20 cellular contexts compared by ENCODE assay signal in the genomic region with DNA sequence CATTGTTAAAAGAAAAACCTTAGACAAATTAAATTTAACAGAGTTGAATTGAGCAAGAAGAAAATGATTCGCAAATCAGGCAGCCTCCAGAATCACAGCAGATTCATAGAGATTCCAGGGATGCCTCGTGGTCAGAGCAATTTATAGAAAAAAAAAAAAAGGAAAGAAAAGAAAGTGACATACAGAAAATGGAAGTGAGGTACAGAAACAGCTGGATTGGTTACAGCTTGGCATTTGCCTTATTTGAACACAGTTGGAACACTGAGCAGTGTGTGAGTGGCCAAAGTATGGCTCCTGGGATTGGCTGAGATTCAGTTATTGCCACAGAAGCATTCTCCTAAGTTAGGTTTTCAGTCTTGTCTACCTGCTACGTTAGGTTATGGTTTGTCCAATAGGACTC. TPM values are rescaled to one million over a fixed set of nuclear protein-coding genes. Genes with fewer than 3 reads are reported as not detected.
DNase-seq lines count a peak whose midpoint lies in the region; ATAC-seq, FAIRE-seq and TF ChIP-seq lines count a peak whose summit lies in the region.
"Had no signal": no experiment of that assay in that cellular context is flagged by ENCODE, and none has a peak within 500 bp of the region (broad histone marks: within the 10 kb centered on the region; RNA-seq: fewer than 3 reads in every experiment).

No MANE protein-coding gene starts in this region.

- no peaks in the 10 kb centered on the region for H3F3A ChIP-seq in smooth muscle cell (ENCODE audit: low read depth)

- intact Hi-C loops in HepG2 (cut with micrococcal nuclease; ENCODE audit: unreplicated experiment) (no loop called here), thyroid gland (cut with DNase I) (loop anchor here (10.0 kb wide), 1 partner anchor 63 kb away; no protein-coding TSS in a partner anchor)

- H3K36me3 ChIP-seq in liver (ENCODE audit: control insufficient read depth in 4 of 4, insufficient read depth in 3 of 4, low read depth in 1 of 4, low read length in 3 of 4) (no peaks in the 10 kb centered on the region), HepG2 (replicated peaks in 1 of 2; ENCODE audit: control insufficient read depth in 1 of 2, insufficient read depth in 2 of 2, low read length in 2 of 2) (no peaks in the 10 kb centered on the region), astrocyte (ENCODE audit: insufficient read depth, low read length) (no peaks in the 10 kb centered on the region), smooth muscle cell (ENCODE audit: low read depth) (no peaks in the 10 kb centered on the region), thyroid gland (no peaks in the 10 kb centered on the region)
- H3K36me3 ChIP-seq: gastrocnemius medialis had no signal

- H3K36me3 Mint-ChIP-seq in astrocyte (ENCODE audit: low read depth, unreplicated experiment): no peaks in the 10 kb centered on the region
- no peaks in the 10 kb centered on the region for H3K36me3 Mint-ChIP-seq in stimulated activated memory B cell treated with anti-CD40 and anti-IgM and Interleukin-4, amounts not matched to agents 10 μg/mL and 1 μg/mL and 100 μg/mL, for 72 hours
- H3K36me3 Mint-ChIP-seq: CD4-positive, CD25-positive, alpha-beta regulatory T cell had no signal

- no peak for ATAC-seq in HepG2
- no peak for ATAC-seq in stimulated activated memory B cell treated with anti-CD40 and anti-IgM and Interleukin-4, amounts not matched to agents 10 μg/mL and 1 μg/mL and 100 μg/mL, for 72 hours
- ATAC-seq: A549; gastrocnemius medialis; right cardiac atrium; stimulated activated naive CD8-positive, alpha-beta T cell treated with anti-CD3 and anti-CD28 coated beads, Interleukin-15, Interleukin-2, amounts not matched to agents 100 U/mL and 50 U/mL, for 24 hours had no signal

- no peaks in the 10 kb centered on the region for H4K20me1 ChIP-seq in HepG2 (ENCODE audit: insufficient read depth, low read length)
- no peaks in the 10 kb centered on the region for H4K20me1 ChIP-seq in astrocyte (ENCODE audit: insufficient read depth, low read length)
- H4K20me1 ChIP-seq in smooth muscle cell (ENCODE audit: low read depth): no peaks in the 10 kb centered on the region

- POLR2A ChIA-PET in HepG2 (lab: Yijun Ruan, JAX): no interaction called here

- peaks cover 24% of the 10 kb centered on the region for H3K4me1 Mint-ChIP-seq in astrocyte (ENCODE audit: low read depth, unreplicated experiment)
- peaks cover 4% of the 10 kb centered on the region for H3K4me1 Mint-ChIP-seq in stimulated activated memory B cell treated with anti-CD40 and anti-IgM and Interleukin-4, amounts not matched to agents 10 μg/mL and 1 μg/mL and 100 μg/mL, for 72 hours
- H3K4me1 Mint-ChIP-seq: activated naive CD8-positive, alpha-beta T cell treated with anti-CD3 and anti-CD28 coated beads, Interleukin-2, amount 10 ng/mL, durations not matched to agents 7 days and 5 days; CD4-positive, CD25-positive, alpha-beta regulatory T cell had no signal

- BruUV-seq in HepG2 (replicated peaks; lab: Mats Ljungman, UMichigan): no TSS peak

- H3K9ac ChIP-seq in liver (ENCODE audit: low read depth in 1 of 2, low read length in 2 of 2): no peak overlapping the region
- no peak overlapping the region for H3K9ac ChIP-seq in HepG2 (ENCODE audit: insufficient read depth, low read depth, low read length)
- no peak overlapping the region for H3K9ac ChIP-seq in astrocyte (ENCODE audit: low read length)
- H3K9ac ChIP-seq in smooth muscle cell (ENCODE audit: low read depth): no peak overlapping the region

- in situ Hi-C loops in HepG2 (cut with HindIII; ENCODE audit: extremely low pct_ligation_motif_present, low pct_unique_long_range_greater_than_20kb): no loop called here

- WGBS in liver: 53% methylated on average over 3 of the region's 3 CpGs
- WGBS in HepG2 (ENCODE audit: low lambda C conversion rate): 17% methylated on average over 3 of the region's 3 CpGs
- WGBS in smooth muscle cell (ENCODE audit: low lambda C conversion rate): 45% methylated on average over 3 of the region's 3 CpGs
- 69 to 70% methylated on average over 3 of the region's 3 CpGs for WGBS in thyroid gland, 2 donors

- H3K9me3 ChIP-seq in liver (ENCODE audit: control insufficient read depth in 4 of 4, low read length in 3 of 4) (no peaks in the 10 kb centered on the region), HepG2 (ENCODE audit: low read length) (no peaks in the 10 kb centered on the region), astrocyte (ENCODE audit: insufficient read depth, low read depth, low read length) (no peaks in the 10 kb centered on the region), smooth muscle cell (replicated peaks; ENCODE audit: low read depth) (no peaks in the 10 kb centered on the region), thyroid gland (no peaks in the 10 kb centered on the region)
- H3K9me3 ChIP-seq: A549, gastrocnemius medialis had no signal

- H2AFZ ChIP-seq in HepG2 (ENCODE audit: low read length) (no peak overlapping the region), astrocyte (ENCODE audit: low read depth, low read length) (no peak overlapping the region), smooth muscle cell (ENCODE audit: low read depth) (peak overlapping the region; percentile 32)

- DNase-seq in HepG2 (ENCODE audit: low spot score): no peak
- peak; percentile 43 for DNase-seq in astrocyte (ENCODE audit: low read depth)
- DNase-seq in fibroblast of peridontal ligament (ENCODE audit: extremely low read depth): peak; percentile 78
- DNase-seq in smooth muscle cell (lab: John Stamatoyannopoulos, UW; ENCODE audit: unreplicated experiment): no peak
- no peak for DNase-seq in HT-29 (ENCODE audit: low spot score)
- no peak for DNase-seq in thyroid gland
- DNase-seq: activated naive CD8-positive, alpha-beta T cell treated with anti-CD3 and anti-CD28 coated beads, Interleukin-2, amount 10 ng/mL, durations not matched to agents 7 days and 5 days; CD4-positive, CD25-positive, alpha-beta regulatory T cell; gastrocnemius medialis; KBM-7; NCI-H1092 treated with DMSO at 0.1 percent for 48 hours; NCI-H526 treated with DMSO at 0.1 percent for 48 hours; nucleus accumbens; right cardiac atrium; stimulated activated naive CD8-positive, alpha-beta T cell treated with anti-CD3 and anti-CD28 coated beads, Interleukin-15, Interleukin-2, amounts not matched to agents 100 U/mL and 50 U/mL, for 24 hours had no signal

- FAIRE-seq in HepG2 (lab: Jason Lieb, UNC) (no peak), astrocyte (lab: Jason Lieb, UNC) (no peak)
- FAIRE-seq: A549, endometrium, H1 had no signal

- TF ChIP-seq CTCF in liver (IDR thresholded peaks at IDR 0.05; ENCODE audit: low read depth, low read length, missing input control): no peak
- TF ChIP-seq CTCF in HepG2 (CRISPR knock-in tag; IDR thresholded peaks at IDR 0.05): no peak
- no peak for TF ChIP-seq CTCF in astrocyte (IDR thresholded peaks at IDR 0.05; ENCODE audit: insufficient read depth, low read depth, low read length)
- TF ChIP-seq CTCF in smooth muscle cell (IDR thresholded peaks at IDR 0.05; ENCODE audit: borderline replicate concordance, insufficient read depth, poor library complexity, severe bottlenecking): no peak
- TF ChIP-seq CTCF in thyroid gland (IDR thresholded peaks at IDR 0.05): no peak

- no peak overlapping the region for H3K4me2 ChIP-seq in HepG2 (ENCODE audit: low read depth, low read length)
- H3K4me2 ChIP-seq in astrocyte (ENCODE audit: low read length): peak overlapping the region; percentile 5
- peak overlapping the region; percentile 37 for H3K4me2 ChIP-seq in smooth muscle cell
- H3K4me2 ChIP-seq: A549 had no signal

- H3K4me3 Mint-ChIP-seq in astrocyte (ENCODE audit: unreplicated experiment): no peak overlapping the region
- no peak overlapping the region for H3K4me3 Mint-ChIP-seq in stimulated activated memory B cell treated with anti-CD40 and anti-IgM and Interleukin-4, amounts not matched to agents 10 μg/mL and 1 μg/mL and 100 μg/mL, for 72 hours
- H3K4me3 Mint-ChIP-seq: activated naive CD8-positive, alpha-beta T cell treated with anti-CD3 and anti-CD28 coated beads, Interleukin-2, amount 10 ng/mL, durations not matched to agents 7 days and 5 days; CD4-positive, CD25-positive, alpha-beta regulatory T cell had no signal

- H3K4me1 ChIP-seq in liver (ENCODE audit: control insufficient read depth in 4 of 4, insufficient read depth in 4 of 4, low read length in 3 of 4): no peaks in the 10 kb centered on the region
- no peaks in the 10 kb centered on the region for H3K4me1 ChIP-seq in HepG2 (ENCODE audit: insufficient read depth, low read length)
- H3K4me1 ChIP-seq in astrocyte (ENCODE audit: insufficient read depth, low read length): no peaks in the 10 kb centered on the region
- H3K4me1 ChIP-seq in smooth muscle cell (ENCODE audit: low read depth): no peaks in the 10 kb centered on the region
- H3K4me1 ChIP-seq in thyroid gland: no peaks in the 10 kb centered on the region
- H3K4me1 ChIP-seq: A549, gastrocnemius medialis had no signal

- H3K79me2 ChIP-seq in HepG2 (ENCODE audit: insufficient read depth, low read length) (no peaks in the 10 kb centered on the region), astrocyte (ENCODE audit: insufficient read depth, low read length) (no peaks in the 10 kb centered on the region), smooth muscle cell (ENCODE audit: low read depth) (no peaks in the 10 kb centered on the region)

- TF ChIP-seq RAD21 in liver (IDR thresholded peaks at IDR 0.05) (peak in 1 of 2 donors; percentile 8), HepG2 (CRISPR knock-in tag; IDR thresholded peaks at IDR 0.05) (no peak)

- H3K4me3 ChIP-seq in liver (ENCODE audit: low read depth in 1 of 3, low read length in 3 of 3): no peak overlapping the region
- no peak overlapping the region for H3K4me3 ChIP-seq in HepG2 (replicated peaks in 1 of 3; ENCODE audit: insufficient read depth in 1 of 3, low read depth in 2 of 3, low read length in 3 of 3)
- no peak overlapping the region for H3K4me3 ChIP-seq in astrocyte (ENCODE audit: insufficient read depth, low read depth, low read length)
- H3K4me3 ChIP-seq in smooth muscle cell: no peak overlapping the region
- no peak overlapping the region for H3K4me3 ChIP-seq in thyroid gland (replicated peaks in 1 of 3)
- H3K4me3 ChIP-seq: A549, gastrocnemius medialis had no signal

- TF ChIP-seq POLR2A in HepG2 (IDR thresholded peaks at IDR 0.05; ENCODE audit: insufficient read depth in 1 of 2, low read depth in 2 of 2, low read length in 2 of 2) (no peak), thyroid gland (IDR thresholded peaks at IDR 0.05) (no peak)

- H3K27me3 ChIP-seq in liver (ENCODE audit: control insufficient read depth in 4 of 4, insufficient read depth in 4 of 4, low read length in 3 of 4) (no peaks in the 10 kb centered on the region), HepG2 (ENCODE audit: control insufficient read depth in 1 of 2, insufficient read depth in 2 of 2, low read length in 2 of 2) (no peaks in the 10 kb centered on the region), astrocyte (ENCODE audit: insufficient read depth, low read length) (no peaks in the 10 kb centered on the region), smooth muscle cell (ENCODE audit: low read depth) (no peaks in the 10 kb centered on the region), thyroid gland (no peaks in the 10 kb centered on the region)
- H3K27me3 ChIP-seq: gastrocnemius medialis had no signal

- H3K27ac ChIP-seq in liver (ENCODE audit: low read depth in 1 of 2, low read length in 2 of 2) (no peak overlapping the region), HepG2 (ENCODE audit: extremely low read length, insufficient read depth, low read length) (no peak overlapping the region), astrocyte (ENCODE audit: low read depth, low read length) (no peak overlapping the region), smooth muscle cell (ENCODE audit: low read depth) (no peak overlapping the region), thyroid gland (no peak overlapping the region)
- H3K27ac ChIP-seq: A549, gastrocnemius medialis had no signal

- no peaks in the 10 kb centered on the region for H3K27me3 Mint-ChIP-seq in astrocyte (ENCODE audit: low read depth, unreplicated experiment)
- no peaks in the 10 kb centered on the region for H3K27me3 Mint-ChIP-seq in stimulated activated memory B cell treated with anti-CD40 and anti-IgM and Interleukin-4, amounts not matched to agents 10 μg/mL and 1 μg/mL and 100 μg/mL, for 72 hours
- H3K27me3 Mint-ChIP-seq: activated naive CD8-positive, alpha-beta T cell treated with anti-CD3 and anti-CD28 coated beads, Interleukin-2, amount 10 ng/mL, durations not matched to agents 7 days and 5 days; CD4-positive, CD25-positive, alpha-beta regulatory T cell had no signal

- CTCF ChIA-PET in HepG2 (lab: Yijun Ruan, JAX; ENCODE audit: low intra/inter-chr PET ratio, low total read pairs): no interaction called here

- no peaks in the 10 kb centered on the region for H3K9me3 Mint-ChIP-seq in astrocyte (ENCODE audit: unreplicated experiment)
- peaks cover 3% of the 10 kb centered on the region for H3K9me3 Mint-ChIP-seq in stimulated activated memory B cell treated with anti-CD40 and anti-IgM and Interleukin-4, amounts not matched to agents 10 μg/mL and 1 μg/mL and 100 μg/mL, for 72 hours

- TF ChIP-seq EP300 in HepG2 (IDR thresholded peaks at IDR 0.05; ENCODE audit: low read depth in 2 of 2, low read length in 2 of 2): no peak
- TF ChIP-seq EP300 in HepG2 (CRISPR knock-in tag; IDR thresholded peaks at IDR 0.05; ENCODE audit: borderline replicate concordance): no peak

- H3K27ac Mint-ChIP-seq in astrocyte (ENCODE audit: unreplicated experiment): peak overlapping the region; percentile 91
- no peak overlapping the region for H3K27ac Mint-ChIP-seq in stimulated activated memory B cell treated with anti-CD40 and anti-IgM and Interleukin-4, amounts not matched to agents 10 μg/mL and 1 μg/mL and 100 μg/mL, for 72 hours
- H3K27ac Mint-ChIP-seq: activated naive CD8-positive, alpha-beta T cell treated with anti-CD3 and anti-CD28 coated beads, Interleukin-2, amount 10 ng/mL, durations not matched to agents 7 days and 5 days; CD4-positive, CD25-positive, alpha-beta regulatory T cell had no signal

RNA-seq across cellular contexts. Expression of gene C21orf91, which starts 9.1 kb away (rescaled TPM):
- 1 to 10 TPM; 3.5 to 7.2 TPM for total RNA-seq in liver
- 1 to 10 TPM; 1.8 to 5.2 TPM for polyA plus RNA-seq in liver
- 7.8 and 13.0 TPM in 2 replicates for total RNA-seq in HepG2 (2016; rRNA removed; fragmentation: Illumina TruSeq; extraction: Trizol)
- total RNA-seq in HepG2 (2016; cell fraction: cytosol; rRNA removed; fragmentation: Illumina TruSeq; extraction: Trizol; ENCODE audit: low read depth): 0.88 and 1.8 TPM in 2 replicates
- 8.5 and 12.7 TPM in 2 replicates for total RNA-seq in HepG2 (2016; cell fraction: insoluble cytoplasmic fraction; rRNA removed; fragmentation: Illumina TruSeq; extraction: Trizol)
- total RNA-seq in HepG2 (2016; cell fraction: membrane; rRNA removed; fragmentation: Illumina TruSeq; extraction: Trizol): 3.8 and 4.0 TPM in 2 replicates
- 9.4 and 11.1 TPM in 2 replicates for total RNA-seq in HepG2 (2016; cell fraction: nucleus; rRNA removed; fragmentation: Illumina TruSeq; extraction: Trizol)
- polyA plus RNA-seq in HepG2 (2011; rRNA removed): 2.1 and 2.9 TPM in 2 replicates
- polyA plus RNA-seq in HepG2 (2011; cell fraction: cytosol; rRNA removed): 0.95 and 1.7 TPM in 2 replicates
- polyA plus RNA-seq in HepG2 (2011; cell fraction: nucleus; rRNA removed): 1.5 and 1.8 TPM in 2 replicates
- 3.5 and 4.4 TPM in 2 replicates for polyA plus RNA-seq in HepG2 (2012)
- 1.4 and 1.8 TPM in 2 replicates for polyA plus RNA-seq in HepG2 (2016; cell fraction: cytosol; fragmentation: Illumina TruSeq; extraction: Trizol; ENCODE audit: low read depth)
- polyA plus RNA-seq in HepG2 (2016; cell fraction: insoluble cytoplasmic fraction; fragmentation: Illumina TruSeq; extraction: Trizol; ENCODE audit: low read depth): 9.9 and 10.0 TPM in 2 replicates
- 2.6 and 2.7 TPM in 2 replicates for polyA plus RNA-seq in HepG2 (2016; cell fraction: membrane; fragmentation: Illumina TruSeq; extraction: Trizol; ENCODE audit: low read depth)
- polyA plus RNA-seq in HepG2 (2016; cell fraction: nucleus; fragmentation: Illumina TruSeq; extraction: Trizol; ENCODE audit: insufficient read depth, low read depth): 5.0 and 6.2 TPM in 2 replicates
- polyA minus RNA-seq in HepG2 (2011; rRNA and poly(A)+ RNA removed; ENCODE audit: low replicate concordance): 1.9 and 7.3 TPM in 2 replicates
- 3.6 and 5.8 TPM in 2 replicates for polyA minus RNA-seq in HepG2 (2011; cell fraction: cytosol; rRNA and poly(A)+ RNA removed)
- 28.1 and 30.9 TPM in 2 replicates for polyA minus RNA-seq in HepG2 (2011; cell fraction: nucleus; rRNA and poly(A)+ RNA removed)
- total RNA-seq in astrocyte: 31.9 and 33.6 TPM in 2 replicates
- 11.5 and 15.3 TPM in 2 replicates for total RNA-seq in smooth muscle cell
- polyA plus RNA-seq in smooth muscle cell: 4.8 and 6.9 TPM in 2 replicates
- total RNA-seq in HT-29 (2014; rRNA removed; shearing (Covaris generic)): 0.94 and 2.7 TPM in 2 replicates
- total RNA-seq in thyroid gland: 10 to 100 TPM in 2 of 4 donors, 1 to 10 TPM in 2; 8.6 to 19.6 (median 11.9) TPM

Comparison
In these comparisons a context has a peak if more than half of its experiments do, and no peak if none do; other contexts are left out.
1. DNase-seq: peak in astrocyte (single experiment) and fibroblast of peridontal ligament (single experiment); none in HepG2 (single experiment), smooth muscle cell (single experiment), HT-29 (single experiment) and thyroid gland (0 of 2).